1 cellular context compared by ENCODE assay signal in genomic region chr13:50318887-50319286, GRCh38.
TF ChIP-seq lines count a peak whose summit lies in the region.

No MANE protein-coding gene starts in this region.

TF ChIP-seq in GM23338, 12 proteins besides CTCF, POLR2A, EP300 and RAD21 (continued from another document):
- TF ChIP-seq REST (IDR thresholded peaks at IDR 0.05; ENCODE audit: unreplicated experiment) (no peak), NANOG (IDR thresholded peaks at IDR 0.05; ENCODE audit: borderline replicate concordance) (no peak), ZNF462 (CRISPR knock-in tag; IDR thresholded peaks at IDR 0.05) (no peak), CREB1 (CRISPR knock-in tag; IDR thresholded peaks at IDR 0.05; ENCODE audit: low read depth) (no peak), STAT1 (IDR thresholded peaks at IDR 0.05; ENCODE audit: unreplicated experiment) (no peak), JUNB (IDR thresholded peaks at IDR 0.05; ENCODE audit: unreplicated experiment) (no peak), ZNF114 (CRISPR knock-in tag; IDR thresholded peaks at IDR 0.05) (no peak)
